Comparison of ENCODE assay signal across 8 cellular contexts in genomic region chr6:11144393-11144829, GRCh38. TPM values are rescaled to one million over a fixed set of nuclear protein-coding genes. Genes with fewer than 3 reads are reported as not detected.
DNase-seq lines count a peak whose midpoint lies in the region; ATAC-seq and TF ChIP-seq lines count a peak whose summit lies in the region.

No MANE protein-coding gene starts in this region.

- ATAC-seq in GM21737 (IDR thresholded peaks at IDR 0.05; ENCODE audit: unreplicated experiment), result peak; percentile 85
- ATAC-seq in sciatic nerve, result peak; percentile 96
- ATAC-seq in GM19452 (IDR thresholded peaks at IDR 0.05; ENCODE audit: unreplicated experiment), result no peak

- H3K36me3 Mint-ChIP-seq in T-helper 2 cell treated with Interferon-gamma antibody and Interleukin-4, amounts not matched to agents 5 μg/mL and 100 μg/mL, for 36 hours (ENCODE audit: low read depth), result no peaks in the 10 kb centered on the region

- no peaks in the 10 kb centered on the region for H3K36me3 ChIP-seq in right atrium auricular region

- peak; percentile 87 to 91 for TF ChIP-seq CTCF in right atrium auricular region (IDR thresholded peaks at IDR 0.05)

- peaks cover 2% of the 10 kb centered on the region for H3K4me1 Mint-ChIP-seq in T-helper 2 cell treated with Interferon-gamma antibody and Interleukin-4, amounts not matched to agents 5 μg/mL and 100 μg/mL, for 36 hours (ENCODE audit: low read depth)

- DNase-seq in DMS53 treated with DMSO at 0.1 percent for 48 hours (lab: John Stamatoyannopoulos, UW; ENCODE audit: unreplicated experiment) (peak; percentile 78), M059J (ENCODE audit: low read depth) (peak; percentile 85), amygdala (lab: John Stamatoyannopoulos, UW) (peak in 50 of 56 donors; percentile 8 to 84 (median 50)), right atrium auricular region (ENCODE audit: low spot score) (peak; percentile 75), sciatic nerve (ENCODE audit: low spot score) (peak; percentile 90)
- peak; percentile 66 for DNase-seq in T-helper 2 cell treated with Interferon-gamma antibody and Interleukin-4, amounts not matched to agents 5 μg/mL and 100 μg/mL, for 36 hours (ENCODE audit: low spot score)

- no peaks in the 10 kb centered on the region for H3K9me3 Mint-ChIP-seq in T-helper 2 cell treated with Interferon-gamma antibody and Interleukin-4, amounts not matched to agents 5 μg/mL and 100 μg/mL, for 36 hours

- peaks cover 0 to 3% of the 10 kb centered on the region in 2 donors for H3K4me1 ChIP-seq in right atrium auricular region

- no peaks in the 10 kb centered on the region for H3K9me3 ChIP-seq in right atrium auricular region

- H3K27ac Mint-ChIP-seq in T-helper 2 cell treated with Interferon-gamma antibody and Interleukin-4, amounts not matched to agents 5 μg/mL and 100 μg/mL, for 36 hours, result no peak overlapping the region

- no peaks in the 10 kb centered on the region for H3K27me3 ChIP-seq in right atrium auricular region

- intact Hi-C loops in sciatic nerve (cut with DNase I), result no loop called here

- no peak overlapping the region for H3K4me3 Mint-ChIP-seq in T-helper 2 cell treated with Interferon-gamma antibody and Interleukin-4, amounts not matched to agents 5 μg/mL and 100 μg/mL, for 36 hours

- H3K27me3 Mint-ChIP-seq in T-helper 2 cell treated with Interferon-gamma antibody and Interleukin-4, amounts not matched to agents 5 μg/mL and 100 μg/mL, for 36 hours (ENCODE audit: low read depth), result peaks cover 2% of the 10 kb centered on the region

- no peak overlapping the region for H3K27ac ChIP-seq in right atrium auricular region

- H3K4me3 ChIP-seq in right atrium auricular region, result no peak overlapping the region

RNA-seq across cellular contexts. Expression of gene ERVFRD-1, which starts 32.9 kb away (rescaled TPM):
- not detected in 2 replicates for total RNA-seq in M059J (2014; rRNA removed; shearing (Covaris generic))
- not detected for total RNA-seq in right atrium auricular region
- 0.22 TPM for total RNA-seq in sciatic nerve

RNA-seq across cellular contexts. Expression of gene SMIM13, which starts 50.8 kb away (rescaled TPM):
- 16.4 and 26.8 TPM in 2 replicates for total RNA-seq in M059J (2014; rRNA removed; shearing (Covaris generic))
- total RNA-seq in right atrium auricular region, result 10 to 100 TPM in 1 of 2 donors, 1 to 10 TPM in 1; 9.0 to 11.3 TPM
- total RNA-seq in sciatic nerve, result 17.2 TPM
